In genomic region chr6:111623046-111623718, GRCh38 we compare ENCODE assay signal across 1 cellular context.
TF ChIP-seq lines count a peak whose summit lies in the region.

No MANE protein-coding gene starts in this region.

TF ChIP-seq in HepG2, 621 proteins besides CTCF, POLR2A, EP300 and RAD21 (continued from another document):
- TF ChIP-seq ZBTB10 (CRISPR knock-in tag; IDR thresholded peaks at IDR 0.05; ENCODE audit: borderline replicate concordance) = no peak
- TF ChIP-seq BRF2 (CRISPR knock-in tag; IDR thresholded peaks at IDR 0.05) = no peak
- TF ChIP-seq ZNF451 (CRISPR knock-in tag; IDR thresholded peaks at IDR 0.05) = no peak
- TF ChIP-seq BRD4 (CRISPR knock-in tag; IDR thresholded peaks at IDR 0.05) = no peak
- TF ChIP-seq ZBTB34 (CRISPR knock-in tag; IDR thresholded peaks at IDR 0.05) = no peak
- TF ChIP-seq HNF1A (IDR thresholded peaks at IDR 0.05; ENCODE audit: low read depth) = no peak
- TF ChIP-seq HNF1A (CRISPR knock-in tag; IDR thresholded peaks at IDR 0.05; ENCODE audit: borderline replicate concordance) = no peak
- no peak for TF ChIP-seq ZSCAN21 (CRISPR knock-in tag; IDR thresholded peaks at IDR 0.05; ENCODE audit: borderline replicate concordance)
- TF ChIP-seq CAMTA2 (CRISPR knock-in tag; IDR thresholded peaks at IDR 0.05; ENCODE audit: borderline replicate concordance) = no peak
